ENCODE assay signal across 23 cellular contexts in genomic region chr3:120324185-120324584, GRCh38. TPM values are rescaled to one million over a fixed set of nuclear protein-coding genes. Genes with fewer than 3 reads are reported as not detected.
DNase-seq lines count a peak whose midpoint lies in the region; ATAC-seq, FAIRE-seq and TF ChIP-seq lines count a peak whose summit lies in the region.
"Had no signal": no experiment of that assay in that cellular context is flagged by ENCODE, and none has a peak within 500 bp of the region (broad histone marks: within the 10 kb centered on the region; RNA-seq: fewer than 3 reads in every experiment).

No MANE protein-coding gene starts in this region.

- H3K9ac ChIP-seq in K562 (ENCODE audit: insufficient read depth in 1 of 2, low read depth in 2 of 2, low read length in 2 of 2), result no peak overlapping the region
- H3K9ac ChIP-seq: SK-N-SH had no signal

- H3K27me3 ChIP-seq in K562 (ENCODE audit: control insufficient read depth in 2 of 2, insufficient read depth in 2 of 2, low read length in 2 of 2) (no peaks in the 10 kb centered on the region), right cardiac atrium (ENCODE audit: control insufficient read depth, insufficient read depth) (no peaks in the 10 kb centered on the region)
- H3K27me3 ChIP-seq: dorsolateral prefrontal cortex, tibial nerve had no signal

- TF ChIP-seq CTCF in K562 (IDR thresholded peaks at IDR 0.05 in 2 of 3, conservative IDR thresholded peaks at IDR 0.05 in 1 of 3; ENCODE audit: insufficient read depth in 2 of 3, low read depth in 1 of 3, low read length in 3 of 3) (no peak), GM13977 (IDR thresholded peaks at IDR 0.05; ENCODE audit: extremely low read depth, insufficient read depth, missing control alignments) (no peak)

- H3K79me2 ChIP-seq in K562 (ENCODE audit: control insufficient read depth, insufficient read depth, low read length), result no peaks in the 10 kb centered on the region

- CTCF ChIA-PET in K562 (lab: Yijun Ruan, JAX; ENCODE audit: low intra/inter-chr PET ratio), result no interaction called here

- peaks cover 28% of the 10 kb centered on the region; the same call in 1 of the 3 replicates for H3K36me3 ChIP-seq in K562 (ENCODE audit: control insufficient read depth, insufficient read depth, low read length)
- H3K36me3 ChIP-seq: prostate gland had no signal

- H3K4me3 ChIP-seq in K562, result no peak overlapping the region
- no peak overlapping the region for H3K4me3 ChIP-seq in right cardiac atrium (ENCODE audit: low read length)
- H3K4me3 ChIP-seq: dorsolateral prefrontal cortex, prostate gland, tibial nerve had no signal

- WGBS in K562 (ENCODE audit: insufficient coverage, low coverage, missing lambda C conversion rate), result 71% methylated on average over 1 of the region's 1 CpG
- 55% methylated on average over 1 of the region's 1 CpG for WGBS in right cardiac atrium

- no TSS peak for BruUV-seq in K562 (replicated peaks; lab: Mats Ljungman, UMichigan)

- no peaks in the 10 kb centered on the region for H4K20me1 ChIP-seq in K562 (replicated peaks; ENCODE audit: control insufficient read depth, insufficient read depth, low read length)

- no peak for TF ChIP-seq RAD21 in K562 (CRISPR knock-in tag; conservative IDR thresholded peaks at IDR 0.05 in 1 of 2, IDR thresholded peaks at IDR 0.05 in 1 of 2)

- POLR2A ChIA-PET in K562 (lab: Yijun Ruan, JAX), result no interaction called here

- in situ Hi-C loops in K562 (cut with MboI) (no loop called here), GM13977 (cut with MboI; ENCODE audit: low pct_unique_long_range_greater_than_20kb, low sequenced_read_pairs, unreplicated experiment) (no loop called here)

- H3K4me1 ChIP-seq in K562 (replicated peaks in 1 of 2; ENCODE audit: control insufficient read depth in 2 of 2, insufficient read depth in 2 of 2, low read length in 2 of 2), result no peaks in the 10 kb centered on the region
- no peaks in the 10 kb centered on the region for H3K4me1 ChIP-seq in right cardiac atrium (ENCODE audit: control insufficient read depth, insufficient read depth, low read length)
- H3K4me1 ChIP-seq: prostate gland had no signal

- FAIRE-seq in K562 (lab: Jason Lieb, UNC), result no peak
- FAIRE-seq: H1, small intestine had no signal

- DNase-seq in AG08395 (ENCODE audit: low spot score), result peak; percentile 11
- peak; percentile 5 for DNase-seq in HCEC 1CT
- no peak for DNase-seq in K562 (ENCODE audit: extremely low read depth in 1 of 4, low spot score in 3 of 4)
- DNase-seq in kidney glomerular epithelial cell (lab: John Stamatoyannopoulos, UW), result peak; percentile 26
- no peak for DNase-seq in GM13977 (ENCODE audit: low spot score)
- no peak for DNase-seq in right cardiac atrium
- no peak for DNase-seq in DMS 273 treated with DMSO at 0.1 percent for 48 hours (lab: John Stamatoyannopoulos, UW)
- no peak for DNase-seq in COLO668 (lab: John Stamatoyannopoulos, UW; ENCODE audit: unreplicated experiment)
- DNase-seq: activated CD4-positive, CD25-positive, alpha-beta regulatory T cell; activated CD8-positive, alpha-beta memory T cell treated with anti-CD3 and anti-CD28 coated beads for 24 hours; DMS79; dorsolateral prefrontal cortex; glutamatergic neuron; Karpas-422; NCI-H2107; NCI-H510A; RPMI8226; SK-N-SH; small intestine had no signal

- no peak overlapping the region for H2AFZ ChIP-seq in K562 (ENCODE audit: low read depth, low read length)

- TF ChIP-seq EP300 in K562 (IDR thresholded peaks at IDR 0.05; ENCODE audit: low read length), result no peak

- TF ChIP-seq POLR2A in K562 (conservative IDR thresholded peaks at IDR 0.05), result no peak

- H3K27ac ChIP-seq in K562 (ENCODE audit: extremely low read depth, low read depth, low read length) (no peak overlapping the region), right cardiac atrium (ENCODE audit: low read length) (no peak overlapping the region)
- H3K27ac ChIP-seq: dorsolateral prefrontal cortex, prostate gland, tibial nerve had no signal

- H3K9me3 ChIP-seq in K562 (replicated peaks; ENCODE audit: control insufficient read depth, insufficient read depth, low read depth, low read length) (no peaks in the 10 kb centered on the region), right cardiac atrium (ENCODE audit: control insufficient read depth, low read length) (no peaks in the 10 kb centered on the region)
- H3K9me3 ChIP-seq: prostate gland, SK-N-SH had no signal

- no peaks in the 10 kb centered on the region for H3K9me1 ChIP-seq in K562 (ENCODE audit: control insufficient read depth, insufficient read depth, low read length)

- ATAC-seq in K562, result no peak
- ATAC-seq in right cardiac atrium, result no peak
- ATAC-seq: left lobe of liver had no signal

- intact Hi-C loops in K562 (cut with micrococcal nuclease) (no loop called here), right cardiac atrium (cut with DNase I) (no loop called here)

- no peak overlapping the region for H3K4me2 ChIP-seq in K562 (ENCODE audit: insufficient read depth, low read length)
- H3K4me2 ChIP-seq: SK-N-SH had no signal

TF ChIP-seq in K562, 482 proteins besides CTCF, POLR2A, EP300 and RAD21:
- TF ChIP-seq SRSF3 (IDR thresholded peaks at IDR 0.05; ENCODE audit: insufficient read depth, low read length) (no peak), ATF3 (IDR thresholded peaks at IDR 0.05) (peak; percentile 48; the same call in 1 of the 2 replicates), ATF3 (CRISPR knock-in tag; conservative IDR thresholded peaks at IDR 0.05) (no peak), ZSCAN32 (CRISPR knock-in tag; IDR thresholded peaks at IDR 0.05) (no peak), RFX5 (IDR thresholded peaks at IDR 0.05; ENCODE audit: low read depth, low read length) (no peak)

RNA-seq across cellular contexts. Expression of gene LRRC58, which starts 25.0 kb away (rescaled TPM):
- total RNA-seq in K562 (2011; cell fraction: chromatin; rRNA removed; ENCODE audit: low replicate concordance), result 3.2 and 9.8 TPM in 2 replicates
- total RNA-seq in K562 (2011; cell fraction: nucleolus; rRNA removed), result 2.7 and 3.4 TPM in 2 replicates
- 6.1 and 15.4 TPM in 2 replicates for total RNA-seq in K562 (2011; cell fraction: nucleoplasm; rRNA removed)
- total RNA-seq in K562 (2014; rRNA removed), result 13.2 and 15.3 TPM in 2 replicates
- total RNA-seq in K562 (2014; rRNA removed; fragmentation: Illumina TruSeq; extraction: Trizol), result 23.8 and 24.2 TPM in 2 replicates
- 23.4 and 26.6 TPM in 2 replicates for total RNA-seq in K562 (2015; rRNA removed; fragmentation: Illumina TruSeq; extraction: Trizol)
- 14.4 and 14.8 TPM in 2 replicates for total RNA-seq in K562 (2021)
- 12.8 and 17.1 TPM in 2 replicates for polyA plus RNA-seq in K562 (2011; rRNA removed)
- 5.0 and 6.8 TPM in 2 replicates for polyA plus RNA-seq in K562 (2011; cell fraction: cytosol; rRNA removed)
- 1.6 and 2.0 TPM in 2 replicates for polyA plus RNA-seq in K562 (2011; cell fraction: nucleus; rRNA removed)
- polyA plus RNA-seq in K562 (2012), result 7.7 and 10.3 TPM in 2 replicates
- polyA plus RNA-seq in K562 (2014; fragmentation: Illumina TruSeq; extraction: Trizol), result 14.6 and 16.9 TPM in 2 replicates
- polyA plus RNA-seq in K562 (2014; fragmentation: Nextera tagmentation; extraction: Ambion mirVana), result 1 to 10 TPM; 5.6 to 6.2 TPM
- 10.8 TPM in 2 replicates for polyA plus RNA-seq in K562 (2014; rRNA removed)
- 27.4 and 31.4 TPM in 2 replicates for polyA minus RNA-seq in K562 (2011; rRNA and poly(A)+ RNA removed)
- polyA minus RNA-seq in K562 (2011; cell fraction: cytosol; rRNA and poly(A)+ RNA removed), result 9.9 and 12.8 TPM in 2 replicates
- polyA minus RNA-seq in K562 (2011; cell fraction: nucleus; rRNA and poly(A)+ RNA removed), result 4.0 and 5.6 TPM in 2 replicates
- total RNA-seq in right cardiac atrium, result 10 to 100 TPM; 10.3 to 14.6 (median 12.4) TPM
- 4.6 TPM for polyA plus RNA-seq in right cardiac atrium

RNA-seq across cellular contexts. Expression of gene GPR156, which starts 39.2 kb away (rescaled TPM):
- 0.88 TPM in 1 of 2 replicates, not detected in the other for total RNA-seq in K562 (2011; cell fraction: chromatin; rRNA removed; ENCODE audit: low replicate concordance)
- 0.13 and 0.33 TPM in 2 replicates for total RNA-seq in K562 (2011; cell fraction: nucleolus; rRNA removed)
- total RNA-seq in K562 (2011; cell fraction: nucleoplasm; rRNA removed), result not detected in 2 replicates
- total RNA-seq in K562 (2014; rRNA removed) (0.08 TPM in 1 of 2 replicates, not detected in the other), K562 (2014; rRNA removed; fragmentation: Illumina TruSeq; extraction: Trizol) (0.03 and 0.07 TPM in 2 replicates), K562 (2015; rRNA removed; fragmentation: Illumina TruSeq; extraction: Trizol) (0.04 and 0.14 TPM in 2 replicates), K562 (2021) (0.09 and 0.11 TPM in 2 replicates), right cardiac atrium (under 1 TPM; 0.08 to 0.31 (median 0.15) TPM)
- polyA plus RNA-seq in K562 (2011; rRNA removed) (0.13 TPM in 1 of 2 replicates, not detected in the other), K562 (2014; fragmentation: Illumina TruSeq; extraction: Trizol) (0.08 TPM in 1 of 2 replicates, not detected in the other), K562 (2014; fragmentation: Nextera tagmentation; extraction: Ambion mirVana) (not detected), K562 (2014; rRNA removed) (0.22 TPM in 1 of 2 replicates, not detected in the other), right cardiac atrium (0.09 TPM)
- 0.04 TPM in 1 of 2 replicates, not detected in the other for polyA plus RNA-seq in K562 (2011; cell fraction: cytosol; rRNA removed)
- 0.07 and 0.14 TPM in 2 replicates for polyA plus RNA-seq in K562 (2011; cell fraction: nucleus; rRNA removed)
- 0.08 TPM in 1 of 2 replicates, not detected in the other for polyA plus RNA-seq in K562 (2012)
- polyA minus RNA-seq in K562 (2011; rRNA and poly(A)+ RNA removed), result not detected in 2 replicates
- polyA minus RNA-seq in K562 (2011; cell fraction: cytosol; rRNA and poly(A)+ RNA removed), result not detected in 2 replicates
- polyA minus RNA-seq in K562 (2011; cell fraction: nucleus; rRNA and poly(A)+ RNA removed), result 0.11 TPM in 1 of 2 replicates, not detected in the other
- total RNA-seq: left lobe of liver had no signal

Comparison
In these comparisons a context has a peak if more than half of its experiments do, and no peak if none do; other contexts are left out.
1. DNase-seq: peak in AG08395 (single experiment), HCEC 1CT (single experiment) and kidney glomerular epithelial cell (single experiment); none in K562 (0 of 4), GM13977 (single experiment), right cardiac atrium (0 of 3), DMS 273 treated with DMSO at 0.1 percent for 48 hours (single experiment) and COLO668 (single experiment).